Comparison of ENCODE assay signal across 10 cellular contexts in the genomic region with DNA sequence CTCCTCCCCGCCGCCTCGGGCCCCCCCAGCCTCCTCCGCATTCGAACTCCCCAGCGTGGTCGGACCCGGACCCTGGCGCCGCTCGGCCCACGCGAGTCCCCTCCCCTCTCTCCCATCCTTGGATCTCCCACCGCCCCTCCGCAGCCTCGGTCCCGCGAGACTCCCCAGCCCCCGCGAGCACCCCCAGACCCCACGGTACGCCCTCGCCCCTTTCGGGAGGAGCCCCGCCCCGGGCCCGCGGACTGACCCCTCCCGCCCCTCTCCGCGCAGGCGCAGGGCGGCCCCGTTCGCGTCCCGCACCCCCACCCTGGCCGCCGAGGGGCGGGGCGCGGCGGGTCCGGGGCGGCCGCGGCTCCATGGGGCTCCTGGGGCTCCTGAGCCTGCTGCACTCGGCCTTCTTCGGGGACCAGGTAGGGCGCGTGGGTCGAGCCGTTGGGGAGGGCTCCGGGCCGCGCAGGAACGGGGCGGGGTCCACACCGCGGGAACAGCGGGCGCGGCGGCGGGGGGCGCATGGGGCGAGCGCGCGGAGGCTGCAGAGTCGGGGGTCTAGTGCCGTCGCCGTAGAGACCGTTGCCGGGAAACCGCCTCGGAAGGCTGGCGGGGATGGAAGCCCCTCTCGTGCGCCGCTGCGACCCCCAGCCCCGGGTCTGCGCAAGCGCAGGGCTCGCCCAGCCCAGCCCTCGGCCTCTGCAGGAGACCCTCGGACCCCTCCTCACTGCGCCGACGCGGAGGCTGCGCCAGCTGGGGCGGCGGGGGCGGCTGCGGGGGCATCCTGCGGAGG. TPM values are rescaled to one million over a fixed set of nuclear protein-coding genes. Genes with fewer than 3 reads are reported as not detected.
A peak's percentile ranks its signal among the peaks of the same experiment; 100 is the strongest.
DNase-seq lines count a peak whose midpoint lies in the region; ATAC-seq and TF ChIP-seq lines count a peak whose summit lies in the region.
"Had no signal": no experiment of that assay in that cellular context is flagged by ENCODE, and none has a peak within 500 bp of the region (broad histone marks: within the 10 kb centered on the region; RNA-seq: fewer than 3 reads in every experiment).

No MANE protein-coding gene starts in this region.

- H3K27ac Mint-ChIP-seq in activated B cell treated with CpG ODN at 0.5 μM for 24 hours = no peak overlapping the region
- no peak overlapping the region for H3K27ac Mint-ChIP-seq in CD8-positive, alpha-beta memory T cell

- no peak overlapping the region for H3K9ac ChIP-seq in HUES64 (ENCODE audit: low read depth, low read length)

- POLR2A ChIA-PET in activated B cell treated with CpG ODN at 0.5 μM for 24 hours (lab: Charles Lee) = interaction anchor here (0.6 to 0.8 kb wide), 2 partner anchors 15 to 177 kb away, joined by 3 to 8 read pairs; a partner anchor contains a TSS
- POLR2A ChIA-PET in CD8-positive, alpha-beta memory T cell (lab: Charles Lee) = interaction anchor here (1.4 kb wide), 1 partner anchor 25 kb away, joined by 5 read pairs; no protein-coding TSS in a partner anchor

- no peak for TF ChIP-seq POLR2A in uterus (IDR thresholded peaks at IDR 0.05)

- peaks cover 18% of the 10 kb centered on the region for H3K36me3 Mint-ChIP-seq in activated B cell treated with CpG ODN at 0.5 μM for 24 hours (ENCODE audit: low read depth)
- peaks cover 2 to 17% (median 3%) of the 10 kb centered on the region in 3 donors for H3K36me3 Mint-ChIP-seq in CD8-positive, alpha-beta memory T cell

- TF ChIP-seq CTCF in activated B cell treated with CpG ODN at 0.5 μM for 24 hours (IDR thresholded peaks at IDR 0.05) (no peak), uterus (IDR thresholded peaks at IDR 0.05) (no peak)

- H3K36me3 ChIP-seq in ACC112 (ENCODE audit: insufficient read depth, low read length) (peaks cover 6% of the 10 kb centered on the region; the same call in 1 of the 2 replicates), HUES64 (ENCODE audit: insufficient read depth, low read length) (peaks cover 18% of the 10 kb centered on the region), uterus (no peaks in the 10 kb centered on the region)
- H3K36me3 ChIP-seq in CD8-positive, alpha-beta memory T cell (ENCODE audit: insufficient read depth, low read length) = peaks cover 9% of the 10 kb centered on the region

- H3K4me3 Mint-ChIP-seq in activated B cell treated with CpG ODN at 0.5 μM for 24 hours = no peak overlapping the region
- peak overlapping the region in 1 of 7 donors; percentile 40 for H3K4me3 Mint-ChIP-seq in CD8-positive, alpha-beta memory T cell

- WGBS in HUES64 = 2% methylated on average over 98 of the region's 99 CpGs

- DNase-seq in activated B cell treated with CpG ODN at 0.5 μM for 24 hours (peak; percentile 21), iPS-NIHi7 (ENCODE audit: extremely low spot score) (peak; percentile 77), kidney glomerular epithelial cell (lab: John Stamatoyannopoulos, UW) (no peak), uterus (no peak)
- no peak for DNase-seq in CD8-positive, alpha-beta memory T cell
- DNase-seq: GF-D8 had no signal

- no peaks in the 10 kb centered on the region for H3K9me3 Mint-ChIP-seq in activated B cell treated with CpG ODN at 0.5 μM for 24 hours
- peaks cover 0 to 2% (median 0%) of the 10 kb centered on the region in 5 donors for H3K9me3 Mint-ChIP-seq in CD8-positive, alpha-beta memory T cell
- H3K9me3 Mint-ChIP-seq: activated naive CD4-positive, alpha-beta T cell treated with anti-CD3 and anti-CD28 coated beads, Interleukin-2, amount 50 U/mL, for 72 hours had no signal

- H3K27ac ChIP-seq in ACC112 (ENCODE audit: low read depth, low read length) = no peak overlapping the region
- H3K27ac ChIP-seq in HUES64 (ENCODE audit: low read depth, low read length) = no peak overlapping the region
- no peak overlapping the region for H3K27ac ChIP-seq in CD8-positive, alpha-beta memory T cell (ENCODE audit: low read depth, low read length)
- no peak overlapping the region for H3K27ac ChIP-seq in uterus

- intact Hi-C loops in activated B cell treated with CpG ODN at 0.5 μM for 24 hours (cut with micrococcal nuclease) = loop anchor here (1.0 to 2.0 kb wide), 2 partner anchors 9 to 25 kb away; no protein-coding TSS in a partner anchor
- intact Hi-C loops in uterus (cut with DNase I; ENCODE audit: low total_unique reads) = no loop called here

- ATAC-seq in activated B cell treated with CpG ODN at 0.5 μM for 24 hours (ENCODE audit: low read depth) (no peak), GM19455 (IDR thresholded peaks at IDR 0.05; ENCODE audit: unreplicated experiment) (no peak)

- no peaks in the 10 kb centered on the region for H3K9me3 ChIP-seq in HUES64 (ENCODE audit: insufficient read depth, low read depth, low read length)
- no peaks in the 10 kb centered on the region for H3K9me3 ChIP-seq in CD8-positive, alpha-beta memory T cell (ENCODE audit: low read length)
- no peaks in the 10 kb centered on the region for H3K9me3 ChIP-seq in uterus

- H2AFZ ChIP-seq in ACC112 (ENCODE audit: low read length, unreplicated experiment) = no peak overlapping the region

- peaks cover 3% of the 10 kb centered on the region for H3K79me2 ChIP-seq in ACC112 (ENCODE audit: control insufficient read depth, insufficient read depth, low read length, unreplicated experiment)

- CTCF ChIA-PET in activated B cell treated with CpG ODN at 0.5 μM for 24 hours (lab: Charles Lee) = interaction anchor here (1.1 to 1.8 kb wide), 4 partner anchors 8 to 202 kb away, joined by 3 to 10 read pairs (median 4); no protein-coding TSS in a partner anchor
- CTCF ChIA-PET in CD8-positive, alpha-beta memory T cell (lab: Charles Lee) = interaction anchor here (0.8 to 2.2 kb wide), 10 partner anchors 9 to 69 kb away, joined by 3 to 12 read pairs (median 4); no protein-coding TSS in a partner anchor

- peaks cover 39% of the 10 kb centered on the region for H3K27me3 ChIP-seq in ACC112 (ENCODE audit: insufficient read depth, low read length)
- H3K27me3 ChIP-seq in HUES64 (ENCODE audit: insufficient read depth, low read length) = peaks cover 55% of the 10 kb centered on the region
- H3K27me3 ChIP-seq in CD8-positive, alpha-beta memory T cell (ENCODE audit: insufficient read depth, low read length, poor library complexity, severe bottlenecking) = peaks cover 41% of the 10 kb centered on the region
- peaks cover 27 to 29% of the 10 kb centered on the region in 2 donors for H3K27me3 ChIP-seq in uterus

- no peaks in the 10 kb centered on the region for H3K4me1 ChIP-seq in ACC112 (ENCODE audit: control insufficient read depth, insufficient read depth, low read length, unreplicated experiment)
- H3K4me1 ChIP-seq in HUES64 (ENCODE audit: insufficient read depth, low read length) = no peaks in the 10 kb centered on the region
- H3K4me1 ChIP-seq in CD8-positive, alpha-beta memory T cell (ENCODE audit: insufficient read depth, low read length) = peaks cover 10% of the 10 kb centered on the region
- H3K4me1 ChIP-seq in uterus = peaks cover 0 to 14% of the 10 kb centered on the region in 2 donors

- H3K4me3 ChIP-seq in ACC112 (ENCODE audit: low read depth, low read length) (0 out of 2 replicates have a peak overlapping the region, but pooled peaks have one; percentile 16), HUES64 (ENCODE audit: low read length) (peak overlapping the region; percentile 48), uterus (no peak overlapping the region)
- no peak overlapping the region for H3K4me3 ChIP-seq in CD8-positive, alpha-beta memory T cell (ENCODE audit: low read length)

- peaks cover 29% of the 10 kb centered on the region for H3K27me3 Mint-ChIP-seq in activated B cell treated with CpG ODN at 0.5 μM for 24 hours
- peaks cover 32 to 34% of the 10 kb centered on the region in 2 donors for H3K27me3 Mint-ChIP-seq in CD8-positive, alpha-beta memory T cell

- peaks cover 30% of the 10 kb centered on the region for H3K4me1 Mint-ChIP-seq in activated B cell treated with CpG ODN at 0.5 μM for 24 hours
- peaks cover 19 to 40% (median 21%) of the 10 kb centered on the region in 3 donors for H3K4me1 Mint-ChIP-seq in CD8-positive, alpha-beta memory T cell

RNA-seq across cellular contexts. Expression of a gene that starts 3.8 kb away (rescaled TPM):
- 1.5 TPM for polyA plus RNA-seq in HUES64 (2013, experiment 1 of 2)
- polyA plus RNA-seq in HUES64 (2013, experiment 2 of 2) = 1.8 TPM
- total RNA-seq in activated B cell treated with CpG ODN at 0.5 μM for 24 hours (0.42 and 0.59 TPM in 2 replicates), uterus (1 to 10 TPM in 1 of 4 donors, under 1 TPM in 2, not detected in 1; 0.12 to 3.5 (median 0.77) TPM)
- under 1 TPM; 0.09 to 0.11 TPM for total RNA-seq in CD8-positive, alpha-beta memory T cell
- polyA plus RNA-seq in CD8-positive, alpha-beta memory T cell = not detected

RNA-seq across cellular contexts. Expression of a gene that starts 7.9 kb away (rescaled TPM):
- polyA plus RNA-seq in HUES64 (2013, experiment 1 of 2) = 1,974 TPM
- polyA plus RNA-seq in HUES64 (2013, experiment 2 of 2) = 1,812 TPM
- total RNA-seq in activated B cell treated with CpG ODN at 0.5 μM for 24 hours = 1,788 and 2,029 TPM in 2 replicates
- 1,000 to 10,000 TPM; 1,485 to 1,540 TPM for total RNA-seq in CD8-positive, alpha-beta memory T cell
- polyA plus RNA-seq in CD8-positive, alpha-beta memory T cell = 2,756 TPM
- 1,000 to 10,000 TPM in 3 of 4 donors, 100 to 1,000 TPM in 1; 648 to 5,728 (median 1,854) TPM for total RNA-seq in uterus

RNA-seq across cellular contexts. Expression of a gene that starts 32.9 kb away (rescaled TPM):
- 31.0 TPM for polyA plus RNA-seq in HUES64 (2013, experiment 1 of 2)
- 31.1 TPM for polyA plus RNA-seq in HUES64 (2013, experiment 2 of 2)
- total RNA-seq in activated B cell treated with CpG ODN at 0.5 μM for 24 hours (42.8 and 55.7 TPM in 2 replicates), uterus (10 to 100 TPM; 17.7 to 32.9 (median 28.9) TPM)
- 10 to 100 TPM; 36.9 to 41.4 TPM for total RNA-seq in CD8-positive, alpha-beta memory T cell
- 56.7 TPM for polyA plus RNA-seq in CD8-positive, alpha-beta memory T cell

RNA-seq across cellular contexts. Expression of a gene that starts 38.7 kb away (rescaled TPM):
- 139 TPM for polyA plus RNA-seq in HUES64 (2013, experiment 1 of 2)
- 144 TPM for polyA plus RNA-seq in HUES64 (2013, experiment 2 of 2)
- 177 and 195 TPM in 2 replicates for total RNA-seq in activated B cell treated with CpG ODN at 0.5 μM for 24 hours
- total RNA-seq in CD8-positive, alpha-beta memory T cell = 100 to 1,000 TPM; 253 TPM
- polyA plus RNA-seq in CD8-positive, alpha-beta memory T cell = 7.7 TPM
- total RNA-seq in uterus = 100 to 1,000 TPM in 1 of 4 donors, 10 to 100 TPM in 1, 1 to 10 TPM in 2; 1.2 to 102 (median 23.8) TPM

RNA-seq across cellular contexts. Expression of a gene that starts 44.0 kb away (rescaled TPM):
- 2.5 TPM for polyA plus RNA-seq in HUES64 (2013, experiment 1 of 2)
- polyA plus RNA-seq in HUES64 (2013, experiment 2 of 2) = 5.3 TPM
- total RNA-seq in activated B cell treated with CpG ODN at 0.5 μM for 24 hours = 1.2 and 1.3 TPM in 2 replicates
- total RNA-seq in CD8-positive, alpha-beta memory T cell = 1 to 10 TPM; 1.0 to 1.3 TPM
- polyA plus RNA-seq in CD8-positive, alpha-beta memory T cell = 1.0 TPM
- 1 to 10 TPM in 2 of 4 donors, under 1 TPM in 1, not detected in 1; under 0.01 to 6.4 (median 4.6) TPM for total RNA-seq in uterus

Comparison
In these comparisons a context has a peak if more than half of its experiments do, and no peak if none do; other contexts are left out.
1. H3K4me3 ChIP-seq: peak in ACC112 (single experiment) and HUES64 (single experiment); none in CD8-positive, alpha-beta memory T cell (single experiment) and uterus (0 of 2).
2. DNase-seq: peak in activated B cell treated with CpG ODN at 0.5 μM for 24 hours (single experiment) and iPS-NIHi7 (single experiment); none in CD8-positive, alpha-beta memory T cell (0 of 5), kidney glomerular epithelial cell (single experiment) and uterus (0 of 2).